ENCODE assay signal across 19 cellular contexts in the genomic region with DNA sequence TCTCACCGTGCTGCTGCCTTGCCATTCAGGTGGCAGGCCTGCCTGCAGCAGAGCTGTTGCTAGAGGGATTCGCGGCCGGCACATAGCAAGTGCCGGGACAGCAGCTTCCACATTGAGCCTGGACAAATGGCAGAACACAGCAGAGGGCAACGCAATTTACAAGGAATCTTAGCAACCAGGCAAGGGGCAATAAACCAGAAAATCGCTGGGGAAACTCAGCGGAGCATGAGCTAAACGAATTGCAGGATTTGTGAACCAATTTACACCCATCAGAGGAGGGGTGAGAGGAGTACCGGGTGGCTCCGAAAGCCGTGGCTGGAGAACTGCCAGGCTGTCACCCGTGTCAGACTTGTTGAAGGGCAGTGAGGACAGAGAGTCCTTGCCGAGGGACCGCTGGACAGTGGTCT. TPM values are rescaled to one million over a fixed set of nuclear protein-coding genes. Genes with fewer than 3 reads are reported as not detected.
DNase-seq lines count a peak whose midpoint lies in the region; ATAC-seq, FAIRE-seq and TF ChIP-seq lines count a peak whose summit lies in the region.
"Had no signal": no experiment of that assay in that cellular context is flagged by ENCODE, and none has a peak within 500 bp of the region (broad histone marks: within the 10 kb centered on the region; RNA-seq: fewer than 3 reads in every experiment).

No MANE protein-coding gene starts in this region.

- FAIRE-seq in urothelium cell line (lab: Jason Lieb, UNC) = no peak
- FAIRE-seq: A549 had no signal

- peak overlapping the region in 6 of 10 donors; percentile 6 to 51 (median 22) for H3K27ac ChIP-seq in heart right ventricle
- no peak overlapping the region for H3K27ac ChIP-seq in gastroesophageal sphincter
- H3K27ac ChIP-seq: A549, ascending aorta, upper lobe of left lung had no signal

- H3K4me3 ChIP-seq in heart right ventricle (no peak overlapping the region), retinal pigment epithelial cell (ENCODE audit: low read length) (no peak overlapping the region), gastroesophageal sphincter (no peak overlapping the region)
- H3K4me3 ChIP-seq: A549, ascending aorta, upper lobe of left lung had no signal

- ATAC-seq in heart right ventricle (peak in 5 of 8 donors; percentile 10 to 55 (median 40)), GM19035 (IDR thresholded peaks at IDR 0.05; ENCODE audit: unreplicated experiment) (no peak), gastroesophageal sphincter (no peak)
- ATAC-seq: A549, SK-N-SH treated with all-trans-retinoic acid at 6 μM for 48 hours had no signal

- no peak for TF ChIP-seq POLR2A in gastroesophageal sphincter (IDR thresholded peaks at IDR 0.05)

- H3K4me1 ChIP-seq in heart right ventricle = peaks cover 2 to 26% (median 17%) of the 10 kb centered on the region in 9 donors
- H3K4me1 ChIP-seq in gastroesophageal sphincter = no peaks in the 10 kb centered on the region

- peaks cover 0 to 10% (median 3%) of the 10 kb centered on the region in 7 donors for H3K27me3 ChIP-seq in heart right ventricle
- peaks cover 18% of the 10 kb centered on the region for H3K27me3 ChIP-seq in gastroesophageal sphincter
- H3K27me3 ChIP-seq: ascending aorta, upper lobe of left lung had no signal

- intact Hi-C loops in heart right ventricle (cut with DNase I) = no loop called here

- DNase-seq in NCI-H2081 (lab: John Stamatoyannopoulos, UW) = peak; percentile 22 to 34
- no peak for DNase-seq in NCI-H2081 treated with DMSO at 0.1 percent for 48 hours (lab: John Stamatoyannopoulos, UW)
- peak; percentile 61 for DNase-seq in NCI-H2171 treated with DMSO at 0.1 percent for 48 hours (lab: John Stamatoyannopoulos, UW)
- DNase-seq in heart right ventricle = peak in 1 of 2 donors; percentile 42
- DNase-seq in retinal pigment epithelial cell (ENCODE audit: low read depth) = peak; percentile 32
- DNase-seq in urothelium cell line (ENCODE audit: low spot score) = no peak
- DNase-seq: activated CD4-positive, alpha-beta T cell treated with anti-CD3 and anti-CD28 coated beads, Interleukin-2, amount 50 U/mL, for 1 hour; activated naive CD4-positive, alpha-beta T cell treated with anti-CD3 and anti-CD28 coated beads for 36 hours; activated T-cell treated with anti-CD3 and anti-CD28 coated beads for 4 hours; CD4-positive, alpha-beta T cell; dermis blood vessel endothelial cell; stimulated activated CD4-positive, alpha-beta T cell treated with anti-CD3 and anti-CD28 coated beads, Interleukin-12 subunit alpha, Interleukin-12 subunit beta, amount 100 ng/mL, for 4 hours; stimulated activated naive CD4-positive, alpha-beta T cell treated with Interleukin-2 at 50 U/mL for 16 hours; upper lobe of left lung had no signal

- TF ChIP-seq CTCF in heart right ventricle (IDR thresholded peaks at IDR 0.05) (no peak), retinal pigment epithelial cell (conservative IDR thresholded peaks at IDR 0.05; ENCODE audit: low read depth, low read length) (no peak), gastroesophageal sphincter (IDR thresholded peaks at IDR 0.05) (no peak)

- TF ChIP-seq EP300 in gastroesophageal sphincter (IDR thresholded peaks at IDR 0.05) = no peak

- WGBS in heart right ventricle, 2 donors = 38 to 39% methylated on average over 15 of the region's 15 CpGs
- 10 to 31% methylated on average over 2 to 11 of the region's 15 CpGs for WGBS in gastroesophageal sphincter (ENCODE audit: low coverage in 1 of 2), 2 donors

- H3K9me3 ChIP-seq in heart right ventricle = peaks cover 0 to 7% (median 0%) of the 10 kb centered on the region in 11 donors
- H3K9me3 ChIP-seq in gastroesophageal sphincter = peaks cover 0 to 6% (median 0%) of the 10 kb centered on the region in 3 donors
- H3K9me3 ChIP-seq: ascending aorta, upper lobe of left lung had no signal

- H3K36me3 ChIP-seq in heart right ventricle (no peaks in the 10 kb centered on the region), gastroesophageal sphincter (no peaks in the 10 kb centered on the region)
- H3K36me3 ChIP-seq: ascending aorta, upper lobe of left lung had no signal

RNA-seq across cellular contexts. Expression of a gene that starts 58.6 kb away (rescaled TPM):
- 10 to 100 TPM in 1 of 10 donors, 1 to 10 TPM in 8, under 1 TPM in 1; 0.72 to 13.5 (median 1.9) TPM for total RNA-seq in heart right ventricle
- polyA plus RNA-seq in heart right ventricle = 1 to 10 TPM; 1.7 to 5.6 TPM
- total RNA-seq in gastroesophageal sphincter = 10 to 100 TPM; 10.6 to 20.7 (median 16.3) TPM
- total RNA-seq: activated naive CD4-positive, alpha-beta T cell treated with anti-CD3 and anti-CD28 coated beads for 36 hours; CD4-positive, alpha-beta T cell had no signal

Comparison
In these comparisons a context has a peak if more than half of its experiments do, and no peak if none do; other contexts are left out.
1. DNase-seq: peak in NCI-H2081 (2 of 2), NCI-H2171 treated with DMSO at 0.1 percent for 48 hours (single experiment) and retinal pigment epithelial cell (single experiment); none in NCI-H2081 treated with DMSO at 0.1 percent for 48 hours (single experiment) and urothelium cell line (single experiment).
2. ATAC-seq: peak in heart right ventricle (5 of 8); none in GM19035 (single experiment) and gastroesophageal sphincter (single experiment).
3. H3K27ac ChIP-seq: peak in heart right ventricle (6 of 10); none in gastroesophageal sphincter (0 of 4).